26 cellular contexts compared by ENCODE assay signal in genomic region chr4:81211956-81212355, GRCh38. TPM values are rescaled to one million over a fixed set of nuclear protein-coding genes. Genes with fewer than 3 reads are reported as not detected.
"Had no signal": no experiment of that assay in that cellular context is flagged by ENCODE, and none has a peak within 500 bp of the region (broad histone marks: within the 10 kb centered on the region; RNA-seq: fewer than 3 reads in every experiment).

No MANE protein-coding gene starts in this region.

- ATAC-seq: activated CD4-positive, CD25-positive, alpha-beta regulatory T cell treated with anti-CD3 and anti-CD28 coated beads, Interleukin-2, amount 50 U/mL, for 24 hours; body of pancreas; left cardiac atrium; naive thymus-derived CD4-positive, alpha-beta T cell; sciatic nerve; stimulated activated memory B cell treated with anti-CD40 and anti-IgM and Interleukin-4, amounts not matched to agents 10 μg/mL and 1 μg/mL and 100 μg/mL, for 72 hours; stimulated activated naive CD8-positive, alpha-beta T cell treated with anti-CD3 and anti-CD28 coated beads, Interleukin-15, amount 100 ng/mL, for 72 hours; upper lobe of right lung had no signal

- DNase-seq: activated CD4-positive, alpha-beta T cell treated with anti-CD3 and anti-CD28 coated beads for 48 hours; activated CD4-positive, alpha-beta T cell treated with anti-CD3 and anti-CD28 coated beads, Interleukin-2, amount 50 U/mL, for 48 hours; activated CD8-positive, alpha-beta memory T cell treated with anti-CD3 and anti-CD28 coated beads for 24 hours; activated effector memory CD4-positive, alpha-beta T cell treated with Interleukin-2 at 50 U/mL for 16 hours; activated naive CD4-positive, alpha-beta T cell treated with Interleukin-2 at 50 U/mL for 16 hours; adrenal gland; aorta; body of pancreas; cortex of kidney; left cardiac atrium; midbrain; naive thymus-derived CD4-positive, alpha-beta T cell; ovary; stimulated activated CD4-positive, alpha-beta T cell treated with anti-CD3 and anti-CD28 coated beads, Interleukin-4, amount 100 ng/mL, for 4 hours; stimulated activated CD8-positive, alpha-beta memory T cell treated with anti-CD3 and anti-CD28 coated beads, Interleukin-4, amount 100 ng/mL, for 48 hours; stimulated activated naive CD8-positive, alpha-beta T cell treated with anti-CD3 and anti-CD28 coated beads, Interleukin-15, amount 100 ng/mL, for 72 hours; substantia nigra; thyroid gland; upper lobe of right lung; WERI-Rb-1 had no signal

- H3K4me3 ChIP-seq: adrenal gland, body of pancreas, cardiac muscle cell, ovary, skin epidermis, thyroid gland, upper lobe of right lung had no signal

- H3K36me3 ChIP-seq: adrenal gland, cardiac muscle cell, ovary, thyroid gland, upper lobe of right lung, WERI-Rb-1 had no signal

- H3K27ac ChIP-seq: adrenal gland, body of pancreas, cardiac muscle cell, ovary, thyroid gland, upper lobe of right lung, WERI-Rb-1 had no signal

- H3K27me3 ChIP-seq: body of pancreas, ovary, thyroid gland, upper lobe of right lung had no signal

- H3K4me1 ChIP-seq: adrenal gland, upper lobe of right lung had no signal

- H3K9me3 ChIP-seq: adrenal gland, body of pancreas, ovary, thyroid gland, upper lobe of right lung had no signal

RNA-seq across cellular contexts. Expression of gene PRKG2, which starts 3.1 kb away (rescaled TPM):
- total RNA-seq: endothelial cell of umbilical vein had no signal
- polyA plus RNA-seq: endothelial cell of umbilical vein had no signal
